ENCODE assay signal across 8 cellular contexts in genomic region chr5:179819296-179820126, GRCh38. TPM values are rescaled to one million over a fixed set of nuclear protein-coding genes. Genes with fewer than 3 reads are reported as not detected.
A peak's percentile ranks its signal among the peaks of the same experiment; 100 is the strongest.
DNase-seq lines count a peak whose midpoint lies in the region; ATAC-seq lines count a peak whose summit lies in the region.

No MANE protein-coding gene starts in this region.

- DNase-seq in Ammon's horn (ENCODE audit: low spot score) (peak; percentile 71), NCI-H2196 (lab: John Stamatoyannopoulos, UW; ENCODE audit: unreplicated experiment) (peak; percentile 75), foreskin melanocyte (peak; percentile 69), aorta (peak; percentile 86 to 89), epidermal melanocyte (ENCODE audit: insufficient read length, low spot score) (no peak)
- peak; percentile 28 for DNase-seq in activated effector memory CD4-positive, alpha-beta T cell treated with Interleukin-2 at 50 U/mL for 16 hours

- H3K36me3 ChIP-seq in neuron (ENCODE audit: insufficient read depth, low read length) (peaks cover 25% of the 10 kb centered on the region), aorta (ENCODE audit: control insufficient read depth in 1 of 2, insufficient read depth in 2 of 2, low read length in 1 of 2) (peaks cover 0 to 6% of the 10 kb centered on the region in 2 donors)

- H3K4me1 ChIP-seq in neuron (ENCODE audit: insufficient read depth, low read length) (peaks cover 34% of the 10 kb centered on the region), aorta (ENCODE audit: control insufficient read depth in 1 of 2, insufficient read depth in 2 of 2, low read length in 2 of 2) (no peaks in the 10 kb centered on the region)

- ATAC-seq in GM18511 (IDR thresholded peaks at IDR 0.05; ENCODE audit: unreplicated experiment) = peak; percentile 33
- peak; percentile 63 for ATAC-seq in aorta (ENCODE audit: low FRiP score)

- H2AFZ ChIP-seq in neuron (ENCODE audit: low read depth, low read length) = peak overlapping the region; percentile 12

- H3K27me3 ChIP-seq in neuron (ENCODE audit: insufficient read depth, low read length) (no peaks in the 10 kb centered on the region), aorta (ENCODE audit: control insufficient read depth in 1 of 2, insufficient read depth in 2 of 2, low read length in 1 of 2) (peaks cover 0 to 1% of the 10 kb centered on the region in 2 donors)

- H3K4me3 ChIP-seq in neuron (ENCODE audit: low read length) = no peak overlapping the region
- H3K4me3 ChIP-seq in aorta (ENCODE audit: low read length in 2 of 2) = peak overlapping the region in 1 of 2 donors; percentile 50

- WGBS in aorta, 2 donors = 18 to 30% methylated on average over 17 to 26 of the region's 26 CpGs

- H3K9me3 ChIP-seq in neuron (ENCODE audit: low read length) = peaks cover 5% of the 10 kb centered on the region
- no peaks in the 10 kb centered on the region for H3K9me3 ChIP-seq in aorta (ENCODE audit: control insufficient read depth, low read length)

- H3K27ac ChIP-seq in aorta (ENCODE audit: low read depth in 1 of 2, low read length in 2 of 2) = peak overlapping the region; percentile 45 to 68

- intact Hi-C loops in aorta (cut with DNase I) = loop anchor here (5.0 kb wide), 1 partner anchor 38 kb away; the partner anchor contains the start of gene MRNIP (in 2 of the 2)

RNA-seq across cellular contexts. Expression of gene SQSTM1, which starts 1.2 kb away (rescaled TPM):
- 100 to 1,000 TPM; 333 to 404 TPM for total RNA-seq in aorta
- 100 to 1,000 TPM; 152 to 358 TPM for polyA plus RNA-seq in aorta

RNA-seq across cellular contexts. Expression of gene MGAT4B, which starts 12.8 kb away (rescaled TPM):
- 10 to 100 TPM; 56.0 to 78.8 TPM for total RNA-seq in aorta
- 10 to 100 TPM; 74.6 to 77.3 TPM for polyA plus RNA-seq in aorta

RNA-seq across cellular contexts. Expression of gene LTC4S, which starts 25.7 kb away (rescaled TPM):
- 10 to 100 TPM; 16.1 to 34.7 TPM for total RNA-seq in aorta
- 1 to 10 TPM; 6.6 to 9.3 TPM for polyA plus RNA-seq in aorta

RNA-seq across cellular contexts. Expression of gene MRNIP, which starts 39.1 kb away (rescaled TPM):
- 10 to 100 TPM; 22.9 to 46.6 TPM for total RNA-seq in aorta
- polyA plus RNA-seq in aorta = 100 to 1,000 TPM in 1 of 2 donors, 10 to 100 TPM in 1; 24.2 to 103 TPM
